ENCODE assay signal across 16 cellular contexts in genomic region chr5:163410505-163410904, GRCh38. TPM values are rescaled to one million over a fixed set of nuclear protein-coding genes. Genes with fewer than 3 reads are reported as not detected.
"Had no signal": no experiment of that assay in that cellular context is flagged by ENCODE, and none has a peak within 500 bp of the region (broad histone marks: within the 10 kb centered on the region; RNA-seq: fewer than 3 reads in every experiment).

No MANE protein-coding gene starts in this region.

- H3K79me2 ChIP-seq: hepatocyte had no signal

- H2AFZ ChIP-seq: hepatocyte, neural progenitor cell had no signal

- H3K36me3 ChIP-seq: neural progenitor cell, tibial artery, uterus had no signal

- H3K9ac ChIP-seq: neural progenitor cell had no signal

- H3K4me3 ChIP-seq: hepatocyte, neural progenitor cell, tibial artery, uterus had no signal

- H3K9me3 ChIP-seq: tibial artery, uterus had no signal

- DNase-seq: activated B cell treated with CpG ODN at 0.5 μM for 24 hours; activated CD4-positive, alpha-beta memory T cell treated with anti-CD3 and anti-CD28 coated beads for 36 hours; activated CD4-positive, alpha-beta T cell treated with anti-CD3 and anti-CD28 coated beads for 4 hours; activated naive CD4-positive, alpha-beta T cell treated with anti-CD3 and anti-CD28 coated beads for 36 hours; anterior cingulate cortex; caudate nucleus; foreskin fibroblast; mesenchymal stem cell; naive thymus-derived CD4-positive, alpha-beta T cell; stimulated activated CD4-positive, alpha-beta T cell treated with anti-CD3 and anti-CD28 coated beads, Interleukin-2, amount 100 ng/mL, for 24 hours; stimulated activated naive CD4-positive, alpha-beta T cell treated with Interleukin-2 at 50 U/mL for 16 hours; tibial artery; uterus had no signal

- H3K4me2 ChIP-seq: hepatocyte, neural progenitor cell had no signal

- ATAC-seq: activated T-helper 17 cell treated with anti-CD3 and anti-CD28 coated beads, Interleukin-2, amount 50 U/mL, for 72 hours; naive thymus-derived CD4-positive, alpha-beta T cell had no signal

- H3K27me3 ChIP-seq: neural progenitor cell had no signal

- H3K27ac ChIP-seq: neural progenitor cell, tibial artery, uterus had no signal

RNA-seq across cellular contexts. Expression of gene HMMR, which starts 49.9 kb away (rescaled TPM):
- polyA plus RNA-seq: naive thymus-derived CD4-positive, alpha-beta T cell had no signal
